ENCODE assay signal across 8 cellular contexts in the genomic region with DNA sequence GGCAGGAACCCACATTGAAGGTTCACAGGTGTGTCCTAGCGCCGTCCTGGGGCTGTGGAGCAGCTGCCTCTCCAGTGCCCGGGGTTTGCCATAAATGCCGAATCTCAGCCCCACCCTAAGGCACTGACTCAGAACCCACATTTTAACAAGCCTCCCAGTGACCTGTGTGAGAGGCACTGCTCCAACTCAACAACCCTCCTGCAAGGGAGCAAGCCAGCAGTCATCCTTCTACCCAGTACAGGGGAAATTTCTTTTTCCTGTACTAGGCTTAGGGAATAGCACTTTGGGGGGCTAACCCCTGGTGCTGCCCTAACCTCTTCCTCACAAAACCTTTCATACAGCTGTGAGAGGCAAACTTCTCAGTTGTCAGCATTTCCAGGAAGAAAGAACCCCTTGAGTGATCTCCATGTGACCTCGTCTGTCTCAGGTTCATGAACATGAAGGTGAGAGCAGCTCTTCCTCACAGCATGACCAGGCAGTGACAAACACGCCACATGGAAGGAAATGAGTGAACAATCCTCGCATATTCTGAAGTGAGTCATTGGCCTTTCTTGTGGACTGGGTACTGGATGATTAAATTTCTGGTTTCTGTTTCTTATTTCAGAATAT. TPM values are rescaled to one million over a fixed set of nuclear protein-coding genes. Genes with fewer than 3 reads are reported as not detected.
DNase-seq lines count a peak whose midpoint lies in the region; ATAC-seq and TF ChIP-seq lines count a peak whose summit lies in the region.

No MANE protein-coding gene starts in this region.

- POLR2A ChIA-PET in activated CD4-positive, alpha-beta T cell treated with anti-CD3 and anti-CD28 coated beads for 36 hours (lab: Charles Lee), result interaction anchor here (0.6 to 1.4 kb wide), 2 partner anchors 23 to 45 kb away, joined by 3 to 5 read pairs; no protein-coding TSS in a partner anchor

- no peaks in the 10 kb centered on the region for H3K9me3 Mint-ChIP-seq in activated CD4-positive, alpha-beta T cell treated with anti-CD3 and anti-CD28 coated beads for 36 hours (ENCODE audit: low read depth)

- peaks cover 4% of the 10 kb centered on the region for H3K27me3 Mint-ChIP-seq in activated CD4-positive, alpha-beta T cell treated with anti-CD3 and anti-CD28 coated beads for 36 hours

- no peak for TF ChIP-seq CTCF in epithelial cell of proximal tubule (conservative IDR thresholded peaks at IDR 0.05; ENCODE audit: low read depth, low read length)

- peak; percentile 76 for DNase-seq in activated CD4-positive, alpha-beta T cell treated with anti-CD3 and anti-CD28 coated beads for 36 hours
- DNase-seq in activated CD4-positive, alpha-beta T cell treated with anti-CD3 and anti-CD28 coated beads, Interleukin-2, amount 50 U/mL, for 4 hours, result no peak
- DNase-seq in RPMI7951 (ENCODE audit: low read depth) (peak; percentile 92), epithelial cell of proximal tubule (ENCODE audit: low read depth) (peak; percentile 94), NCI-H524 (lab: John Stamatoyannopoulos, UW) (no peak), epidermal melanocyte (ENCODE audit: insufficient read length, low spot score) (no peak)
- DNase-seq in stimulated activated CD4-positive, alpha-beta T cell treated with anti-CD3 and anti-CD28 coated beads, Interleukin-4, amount 100 ng/mL, for 24 hours, result peak; percentile 57

- H3K4me3 ChIP-seq in epithelial cell of proximal tubule (ENCODE audit: low read depth, low read length), result peak overlapping the region; percentile 1

- peaks cover 17% of the 10 kb centered on the region for H3K4me1 Mint-ChIP-seq in activated CD4-positive, alpha-beta T cell treated with anti-CD3 and anti-CD28 coated beads for 36 hours

- no peak overlapping the region for H3K4me3 Mint-ChIP-seq in activated CD4-positive, alpha-beta T cell treated with anti-CD3 and anti-CD28 coated beads for 36 hours

- no peaks in the 10 kb centered on the region for H3K36me3 Mint-ChIP-seq in activated CD4-positive, alpha-beta T cell treated with anti-CD3 and anti-CD28 coated beads for 36 hours (ENCODE audit: low read depth)

- intact Hi-C loops in activated CD4-positive, alpha-beta T cell treated with anti-CD3 and anti-CD28 coated beads for 36 hours (cut with DNase I, micrococcal nuclease), result loop anchor here (1.0 to 10.0 kb wide), 6 partner anchors 15 to 692 kb away; no protein-coding TSS in a partner anchor

- ATAC-seq in activated CD4-positive, alpha-beta T cell treated with anti-CD3 and anti-CD28 coated beads for 36 hours, result peak; percentile 95
- ATAC-seq in HG02798 (IDR thresholded peaks at IDR 0.05; ENCODE audit: poor library complexity, unreplicated experiment), result peak; percentile 71

- H3K27ac Mint-ChIP-seq in activated CD4-positive, alpha-beta T cell treated with anti-CD3 and anti-CD28 coated beads for 36 hours, result peak overlapping the region; percentile 55

- CTCF ChIA-PET in activated CD4-positive, alpha-beta T cell treated with anti-CD3 and anti-CD28 coated beads for 36 hours (lab: Charles Lee), result interaction anchor here (0.9 to 1.6 kb wide), 8 partner anchors 9 to 152 kb away, joined by 3 to 5 read pairs (median 3); no protein-coding TSS in a partner anchor

RNA-seq across cellular contexts. Expression of gene BCAR3, which starts 11.4 kb away (rescaled TPM):
- total RNA-seq in activated CD4-positive, alpha-beta T cell treated with anti-CD3 and anti-CD28 coated beads for 36 hours, result under 1 TPM; 0.46 to 0.54 TPM
- 50.1 and 60.0 TPM in 2 replicates for total RNA-seq in RPMI7951 (2014; rRNA removed; shearing (Covaris generic))
- total RNA-seq in epithelial cell of proximal tubule, result 64.2 and 74.8 TPM in 2 replicates

Comparison
In these comparisons a context has a peak if more than half of its experiments do, and no peak if none do; other contexts are left out.
1. DNase-seq: peak in activated CD4-positive, alpha-beta T cell treated with anti-CD3 and anti-CD28 coated beads for 36 hours (single experiment), RPMI7951 (single experiment), epithelial cell of proximal tubule (single experiment) and stimulated activated CD4-positive, alpha-beta T cell treated with anti-CD3 and anti-CD28 coated beads, Interleukin-4, amount 100 ng/mL, for 24 hours (single experiment); none in activated CD4-positive, alpha-beta T cell treated with anti-CD3 and anti-CD28 coated beads, Interleukin-2, amount 50 U/mL, for 4 hours (0 of 2), NCI-H524 (0 of 2) and epidermal melanocyte (single experiment).
2. RNA of gene BCAR3, which starts 11.4 kb away (total RNA-seq): 64.2 to 74.8 TPM in epithelial cell of proximal tubule and 50.1 to 60.0 TPM in RPMI7951; 0.46 to 0.54 TPM in activated CD4-positive, alpha-beta T cell treated with anti-CD3 and anti-CD28 coated beads for 36 hours; every median in the first group is over 10 times any median in the second.